ENCODE assay signal across 28 cellular contexts in the genomic region with DNA sequence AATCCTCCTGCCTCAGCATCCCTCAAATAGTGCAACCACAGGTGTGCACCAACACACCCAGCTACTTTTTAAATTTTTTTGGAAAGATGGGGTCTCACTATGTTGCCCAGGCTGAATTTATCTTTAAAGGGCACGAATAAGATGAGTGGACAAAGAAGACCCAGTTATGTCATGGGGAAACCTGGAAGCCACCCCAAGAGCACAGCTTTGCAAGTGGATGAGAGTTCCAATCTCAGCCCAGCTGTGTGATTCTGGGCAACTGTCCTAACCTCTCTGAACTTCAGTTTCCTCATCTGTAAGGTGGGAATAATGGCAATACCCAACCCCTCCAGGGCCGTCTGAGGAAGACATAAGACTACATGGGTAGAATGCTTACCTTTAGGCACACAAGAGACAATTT. TPM values are rescaled to one million over a fixed set of nuclear protein-coding genes. Genes with fewer than 3 reads are reported as not detected.
"Had no signal": no experiment of that assay in that cellular context is flagged by ENCODE, and none has a peak within 500 bp of the region (broad histone marks: within the 10 kb centered on the region; RNA-seq: fewer than 3 reads in every experiment).

No MANE protein-coding gene starts in this region.

- H3K4me3 ChIP-seq: ascending aorta, body of pancreas had no signal

- DNase-seq: activated B cell treated with CpG ODN at 0.5 μM for 24 hours; activated CD4-positive, alpha-beta T cell treated with anti-CD3 and anti-CD28 coated beads for 1 hour; activated CD4-positive, alpha-beta T cell treated with anti-CD3 and anti-CD28 coated beads, Interleukin-2, amount 10 ng/mL, durations not matched to agents 24 days and 14 days; activated CD4-positive, alpha-beta T cell treated with anti-CD3 and anti-CD28 coated beads, Interleukin-2, amount 50 U/mL, for 48 hours; activated CD8-positive, alpha-beta memory T cell treated with anti-CD3 and anti-CD28 coated beads, Interleukin-2, amount 10 ng/mL, durations not matched to agents 7 days and 5 days; activated effector memory CD4-positive, alpha-beta T cell treated with Interleukin-2 at 50 U/mL for 16 hours; activated naive CD4-positive, alpha-beta T cell; activated T-cell treated with anti-CD3 and anti-CD28 coated beads, Interleukin-2, amount 50 U/mL, for 24 hours; amniotic stem cell; KG1; NCI-H1092; NCI-H1417; NCI-H2029; NCI-H2107; NCI-H2171 treated with DMSO at 0.1 percent for 48 hours; NCI-H226; NCI-H526 treated with DMSO at 0.1 percent for 48 hours; NCI-H82; NK-92 treated with Interleukin-12 subunit alpha and Interleukin-12 subunit beta, amount 100 ng/mL, for 24 hours; SHP77 treated with DMSO at 0.1 percent for 48 hours had no signal

- H3K27me3 ChIP-seq: body of pancreas had no signal

- H3K36me3 ChIP-seq: ascending aorta had no signal

- H3K27ac ChIP-seq: ascending aorta had no signal

- H3K9me3 ChIP-seq: ascending aorta, body of pancreas had no signal

- ATAC-seq: activated CD8-positive, alpha-beta memory T cell treated with anti-CD3 and anti-CD28 coated beads, Interleukin-2, amount 10 ng/mL, durations not matched to agents 7 days and 5 days had no signal

- FAIRE-seq: RCC 7860 had no signal

RNA-seq across cellular contexts. Expression of a gene that starts 32.2 kb away (rescaled TPM):
- total RNA-seq: activated B cell treated with CpG ODN at 0.5 μM for 24 hours; activated CD4-positive, alpha-beta T cell treated with anti-CD3 and anti-CD28 coated beads, Interleukin-2, amount 10 ng/mL, durations not matched to agents 24 days and 14 days; activated CD8-positive, alpha-beta memory T cell treated with anti-CD3 and anti-CD28 coated beads, Interleukin-2, amount 10 ng/mL, durations not matched to agents 7 days and 5 days; activated T-helper 1 cell treated with anti-CD3 and anti-CD28 coated beads, Interleukin-12 subunit alpha, Interleukin-12 subunit beta, Interleukin-2, Interleukin-4 antibody, amounts not matched to agents 30 ng/mL and 10 ng/mL and 1 ng/mL, durations not matched to agents 14 hours and 24 hours and 36 hours; ascending aorta; body of pancreas; LHCN-M2; M059J; NCI-H460; SK-MEL-5 had no signal

RNA-seq across cellular contexts. Expression of a gene that starts 58.5 kb away (rescaled TPM):
- total RNA-seq: activated B cell treated with CpG ODN at 0.5 μM for 24 hours; activated CD4-positive, alpha-beta T cell treated with anti-CD3 and anti-CD28 coated beads, Interleukin-2, amount 10 ng/mL, durations not matched to agents 24 days and 14 days had no signal
